Comparison of ENCODE assay signal across 1 cellular context in the genomic region with DNA sequence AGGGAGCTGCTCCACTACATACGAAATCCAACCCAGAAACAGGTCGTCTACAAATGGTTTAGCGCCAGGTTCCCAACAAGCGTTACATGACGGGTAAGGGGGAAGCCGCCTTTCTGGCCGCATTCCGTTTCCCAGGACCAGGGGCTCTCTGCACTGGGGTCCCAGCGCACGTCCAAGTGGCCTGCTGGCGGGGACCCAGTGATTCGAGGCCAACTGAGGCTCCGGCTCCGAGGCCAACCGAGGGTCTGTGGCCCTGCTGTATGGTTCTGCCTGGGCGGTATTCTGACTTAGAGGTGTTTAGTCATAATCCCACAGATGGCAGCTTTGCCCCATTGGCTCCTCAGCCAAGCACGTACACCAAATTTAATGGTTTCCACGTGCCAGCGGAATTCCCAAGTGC.
TF ChIP-seq lines count a peak whose summit lies in the region.

No MANE protein-coding gene starts in this region.

TF ChIP-seq in GM23338, 12 proteins besides CTCF, POLR2A, EP300 and RAD21 (continued from another document):
- TF ChIP-seq, protein P1, sequence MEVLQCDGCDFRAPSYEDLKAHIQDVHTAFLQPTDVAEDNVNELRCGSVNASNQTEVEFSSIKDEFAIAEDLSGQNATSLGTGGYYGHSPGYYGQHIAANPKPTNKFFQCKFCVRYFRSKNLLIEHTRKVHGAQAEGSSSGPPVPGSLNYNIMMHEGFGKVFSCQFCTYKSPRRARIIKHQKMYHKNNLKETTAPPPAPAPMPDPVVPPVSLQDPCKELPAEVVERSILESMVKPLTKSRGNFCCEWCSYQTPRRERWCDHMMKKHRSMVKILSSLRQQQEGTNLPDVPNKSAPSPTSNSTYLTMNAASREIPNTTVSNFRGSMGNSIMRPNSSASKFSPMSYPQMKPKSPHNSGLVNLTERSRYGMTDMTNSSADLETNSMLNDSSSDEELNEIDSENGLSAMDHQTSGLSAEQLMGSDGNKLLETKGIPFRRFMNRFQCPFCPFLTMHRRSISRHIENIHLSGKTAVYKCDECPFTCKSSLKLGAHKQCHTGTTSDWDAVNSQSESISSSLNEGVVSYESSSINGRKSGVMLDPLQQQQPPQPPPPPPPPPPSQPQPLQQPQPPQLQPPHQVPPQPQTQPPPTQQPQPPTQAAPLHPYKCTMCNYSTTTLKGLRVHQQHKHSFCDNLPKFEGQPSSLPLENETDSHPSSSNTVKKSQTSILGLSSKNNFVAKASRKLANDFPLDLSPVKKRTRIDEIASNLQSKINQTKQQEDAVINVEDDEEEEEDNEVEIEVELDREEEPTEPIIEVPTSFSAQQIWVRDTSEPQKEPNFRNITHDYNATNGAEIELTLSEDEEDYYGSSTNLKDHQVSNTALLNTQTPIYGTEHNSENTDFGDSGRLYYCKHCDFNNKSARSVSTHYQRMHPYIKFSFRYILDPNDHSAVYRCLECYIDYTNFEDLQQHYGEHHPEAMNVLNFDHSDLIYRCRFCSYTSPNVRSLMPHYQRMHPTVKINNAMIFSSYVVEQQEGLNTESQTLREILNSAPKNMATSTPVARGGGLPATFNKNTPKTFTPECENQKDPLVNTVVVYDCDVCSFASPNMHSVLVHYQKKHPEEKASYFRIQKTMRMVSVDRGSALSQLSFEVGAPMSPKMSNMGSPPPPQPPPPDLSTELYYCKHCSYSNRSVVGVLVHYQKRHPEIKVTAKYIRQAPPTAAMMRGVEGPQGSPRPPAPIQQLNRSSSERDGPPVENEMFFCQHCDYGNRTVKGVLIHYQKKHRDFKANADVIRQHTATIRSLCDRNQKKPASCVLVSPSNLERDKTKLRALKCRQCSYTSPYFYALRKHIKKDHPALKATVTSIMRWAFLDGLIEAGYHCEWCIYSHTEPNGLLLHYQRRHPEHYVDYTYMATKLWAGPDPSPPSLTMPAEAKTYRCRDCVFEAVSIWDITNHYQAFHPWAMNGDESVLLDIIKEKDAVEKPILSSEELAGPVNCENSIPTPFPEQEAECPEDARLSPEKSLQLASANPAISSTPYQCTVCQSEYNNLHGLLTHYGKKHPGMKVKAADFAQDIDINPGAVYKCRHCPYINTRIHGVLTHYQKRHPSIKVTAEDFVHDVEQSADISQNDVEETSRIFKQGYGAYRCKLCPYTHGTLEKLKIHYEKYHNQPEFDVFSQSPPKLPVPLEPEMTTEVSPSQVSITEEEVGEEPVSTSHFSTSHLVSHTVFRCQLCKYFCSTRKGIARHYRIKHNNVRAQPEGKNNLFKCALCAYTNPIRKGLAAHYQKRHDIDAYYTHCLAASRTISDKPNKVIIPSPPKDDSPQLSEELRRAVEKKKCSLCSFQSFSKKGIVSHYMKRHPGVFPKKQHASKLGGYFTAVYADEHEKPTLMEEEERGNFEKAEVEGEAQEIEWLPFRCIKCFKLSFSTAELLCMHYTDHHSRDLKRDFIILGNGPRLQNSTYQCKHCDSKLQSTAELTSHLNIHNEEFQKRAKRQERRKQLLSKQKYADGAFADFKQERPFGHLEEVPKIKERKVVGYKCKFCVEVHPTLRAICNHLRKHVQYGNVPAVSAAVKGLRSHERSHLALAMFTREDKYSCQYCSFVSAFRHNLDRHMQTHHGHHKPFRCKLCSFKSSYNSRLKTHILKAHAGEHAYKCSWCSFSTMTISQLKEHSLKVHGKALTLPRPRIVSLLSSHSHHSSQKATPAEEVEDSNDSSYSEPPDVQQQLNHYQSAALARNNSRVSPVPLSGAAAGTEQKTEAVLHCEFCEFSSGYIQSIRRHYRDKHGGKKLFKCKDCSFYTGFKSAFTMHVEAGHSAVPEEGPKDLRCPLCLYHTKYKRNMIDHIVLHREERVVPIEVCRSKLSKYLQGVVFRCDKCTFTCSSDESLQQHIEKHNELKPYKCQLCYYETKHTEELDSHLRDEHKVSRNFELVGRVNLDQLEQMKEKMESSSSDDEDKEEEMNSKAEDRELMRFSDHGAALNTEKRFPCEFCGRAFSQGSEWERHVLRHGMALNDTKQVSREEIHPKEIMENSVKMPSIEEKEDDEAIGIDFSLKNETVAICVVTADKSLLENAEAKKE (CRISPR knock-in tag; IDR thresholded peaks at IDR 0.05): no peak
- TF ChIP-seq EZH2phosphoT487 (IDR thresholded peaks at IDR 0.05; ENCODE audit: unreplicated experiment) (no peak), NANOG (IDR thresholded peaks at IDR 0.05; ENCODE audit: borderline replicate concordance) (no peak), STAT1 (IDR thresholded peaks at IDR 0.05; ENCODE audit: unreplicated experiment) (no peak), ETS1 (IDR thresholded peaks at IDR 0.05) (no peak), CREB1 (CRISPR knock-in tag; IDR thresholded peaks at IDR 0.05; ENCODE audit: low read depth) (no peak), ZNF114 (CRISPR knock-in tag; IDR thresholded peaks at IDR 0.05) (no peak)
